Comparison of ENCODE assay signal across 17 cellular contexts in the genomic region with DNA sequence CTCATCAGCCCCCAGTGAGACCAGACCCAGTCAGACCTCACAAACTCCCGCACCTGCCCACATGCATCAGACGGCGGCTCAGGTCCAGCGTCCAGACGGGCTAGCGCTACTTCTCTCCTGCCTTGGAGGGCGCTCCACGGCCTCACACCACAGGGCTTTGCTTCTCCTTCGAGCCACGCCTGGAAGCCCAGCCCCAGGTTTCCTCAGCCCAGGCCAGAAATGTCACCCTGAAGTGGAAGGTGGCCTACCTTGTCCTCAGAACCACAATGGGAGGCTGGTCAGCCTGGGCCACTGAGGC. TPM values are rescaled to one million over a fixed set of nuclear protein-coding genes. Genes with fewer than 3 reads are reported as not detected.
DNase-seq lines count a peak whose midpoint lies in the region; ATAC-seq and TF ChIP-seq lines count a peak whose summit lies in the region.
"Had no signal": no experiment of that assay in that cellular context is flagged by ENCODE, and none has a peak within 500 bp of the region (broad histone marks: within the 10 kb centered on the region; RNA-seq: fewer than 3 reads in every experiment).

No MANE protein-coding gene starts in this region.

- intact Hi-C loops in left ventricle myocardium superior (cut with micrococcal nuclease), result no loop called here
- intact Hi-C loops in Right ventricle myocardium inferior (cut with DNase I), result loop anchor here (5.0 kb wide), 1 partner anchor 40 kb away; no protein-coding TSS in a partner anchor
- intact Hi-C loops in esophagus squamous epithelium (cut with DNase I), result no loop called here
- intact Hi-C loops in prostate gland (cut with DNase I), result no loop called here
- intact Hi-C loops in vagina (cut with DNase I), result loop anchor here (2.0 kb wide), 1 partner anchor 26 kb away; the partner anchor contains the start of gene TMEM250

- H3K4me3 ChIP-seq in esophagus squamous epithelium, result peak overlapping the region in 1 of 4 donors; percentile 97
- H3K4me3 ChIP-seq in prostate gland, result no peak overlapping the region
- H3K4me3 ChIP-seq in vagina, result no peak overlapping the region
- H3K4me3 ChIP-seq: smooth muscle cell had no signal

- ATAC-seq in left ventricle myocardium superior, result no peak
- no peak for ATAC-seq in Right ventricle myocardium inferior
- ATAC-seq in HG03354 (IDR thresholded peaks at IDR 0.05; ENCODE audit: poor library complexity, severe bottlenecking, unreplicated experiment), result no peak

- H3K36me3 ChIP-seq in esophagus squamous epithelium (no peaks in the 10 kb centered on the region), prostate gland (no peaks in the 10 kb centered on the region), vagina (no peaks in the 10 kb centered on the region)

- no peak for TF ChIP-seq CTCF in esophagus squamous epithelium (IDR thresholded peaks at IDR 0.05)
- no peak for TF ChIP-seq CTCF in prostate gland (IDR thresholded peaks at IDR 0.05)
- TF ChIP-seq CTCF in vagina (IDR thresholded peaks at IDR 0.05), result no peak

- H3K27me3 ChIP-seq in esophagus squamous epithelium, result no peaks in the 10 kb centered on the region
- H3K27me3 ChIP-seq in prostate gland (replicated peaks; ENCODE audit: insufficient read depth), result no peaks in the 10 kb centered on the region
- H3K27me3 ChIP-seq in vagina, result no peaks in the 10 kb centered on the region

- TF ChIP-seq POLR2A in esophagus squamous epithelium (IDR thresholded peaks at IDR 0.05) (no peak), prostate gland (IDR thresholded peaks at IDR 0.05) (no peak), vagina (IDR thresholded peaks at IDR 0.05) (no peak)

- H3K9me3 ChIP-seq in esophagus squamous epithelium (no peaks in the 10 kb centered on the region), prostate gland (no peaks in the 10 kb centered on the region), vagina (no peaks in the 10 kb centered on the region)

- DNase-seq in left ventricle myocardium superior, result peak; percentile 31
- no peak for DNase-seq in Right ventricle myocardium inferior (ENCODE audit: missing footprints)
- DNase-seq in esophagus squamous epithelium (lab: John Stamatoyannopoulos, UW), result no peak
- DNase-seq in prostate gland (ENCODE audit: low spot score), result no peak
- no peak for DNase-seq in vagina (ENCODE audit: extremely low spot score in 2 of 2)
- no peak for DNase-seq in effector CD8-positive, alpha-beta T cell (lab: John Stamatoyannopoulos, UW)
- DNase-seq in SKM-1 treated with dmso at 0.1 percent for 144 hours (lab: John Stamatoyannopoulos, UW; ENCODE audit: unreplicated experiment), result no peak
- DNase-seq: activated B cell treated with CpG ODN at 0.5 μM for 24 hours; activated effector memory CD4-positive, alpha-beta T cell treated with Interleukin-2 at 50 U/mL for 16 hours; CD8-positive, alpha-beta memory T cell; NCI-H1092; NCI-H2171; NCI-H774; nucleus accumbens had no signal

- H3K27ac ChIP-seq in esophagus squamous epithelium (peak overlapping the region; percentile 84 to 98 (median 94)), prostate gland (peak overlapping the region; percentile 66 to 83), vagina (peak overlapping the region; percentile 85)
- H3K27ac ChIP-seq: KMS-11 had no signal

- peaks cover 37 to 84% (median 67%) of the 10 kb centered on the region in 3 donors for H3K4me1 ChIP-seq in esophagus squamous epithelium
- H3K4me1 ChIP-seq in prostate gland (replicated peaks), result peaks cover 14% of the 10 kb centered on the region
- peaks cover 78% of the 10 kb centered on the region for H3K4me1 ChIP-seq in vagina

- 73% methylated on average over 3 of the region's 10 CpGs; no CpG with 5 or more reads in 1 of the 2 donors for WGBS in esophagus squamous epithelium, 2 donors
- 85% methylated on average over 10 of the region's 10 CpGs for WGBS in prostate gland

RNA-seq across cellular contexts. Expression of gene NACC2, which starts 2.8 kb away (rescaled TPM):
- total RNA-seq in left ventricle myocardium superior, result 39.1 TPM
- total RNA-seq in Right ventricle myocardium inferior, result 37.0 TPM
- total RNA-seq in esophagus squamous epithelium, result 10 to 100 TPM; 10.4 to 21.6 (median 12.8) TPM
- 10 to 100 TPM; 24.5 to 55.2 TPM for total RNA-seq in prostate gland
- total RNA-seq in vagina, result 21.1 TPM

RNA-seq across cellular contexts. Expression of gene TMEM250, which starts 26.4 kb away (rescaled TPM):
- total RNA-seq in left ventricle myocardium superior (16.6 TPM), Right ventricle myocardium inferior (18.7 TPM), esophagus squamous epithelium (10 to 100 TPM; 34.3 to 59.4 (median 43.4) TPM), prostate gland (10 to 100 TPM; 44.7 to 65.1 TPM), vagina (25.0 TPM)

Comparison
In these comparisons a context has a peak if more than half of its experiments do, and no peak if none do; other contexts are left out.
1. intact Hi-C loops: an anchor here in Right ventricle myocardium inferior (5.0 kb wide) and vagina (2.0 kb wide); none called in left ventricle myocardium superior, esophagus squamous epithelium and prostate gland.